ENCODE assay signal across 1 cellular context in genomic region chr3:149670742-149671492, GRCh38.
TF ChIP-seq lines count a peak whose summit lies in the region.

No MANE protein-coding gene starts in this region.

TF ChIP-seq in IMR-90, 13 proteins besides CTCF, POLR2A, EP300 and RAD21 (continued from another document):
- no peak for TF ChIP-seq USF2 (IDR thresholded peaks at IDR 0.05; ENCODE audit: low read depth, low read length)
TF ChIP-seq in IMR-90: peak in this region for 0.
